ENCODE assay signal across 30 cellular contexts in genomic region chr6:45509426-45509825, GRCh38.
"Had no signal": no experiment of that assay in that cellular context is flagged by ENCODE, and none has a peak within 500 bp of the region (broad histone marks: within the 10 kb centered on the region; RNA-seq: fewer than 3 reads in every experiment).

No MANE protein-coding gene starts in this region.

- H3K9me3 ChIP-seq: neutrophil, psoas muscle, right lobe of liver, sigmoid colon, suprapubic skin, testis, tibial artery, transverse colon, upper lobe of right lung, uterus had no signal

- H3K4me3 ChIP-seq: psoas muscle, right lobe of liver, sigmoid colon, suprapubic skin, testis, tibial artery, transverse colon, upper lobe of right lung, uterus had no signal

- H3K36me3 ChIP-seq: right lobe of liver, sigmoid colon, suprapubic skin, transverse colon, upper lobe of right lung, uterus had no signal

- H3K27me3 Mint-ChIP-seq: naive thymus-derived CD8-positive, alpha-beta T cell; natural killer cell treated with Interleukin-12 subunit alpha and Interleukin-12 subunit beta and Interleukin-15 and Interleukin-18, amount 100 ng/mL, for 72 hours; progenitor cell of endocrine pancreas; stimulated activated memory B cell treated with anti-CD40 and anti-IgM and Interleukin-4, amounts not matched to agents 10 μg/mL and 1 μg/mL and 100 μg/mL, for 72 hours; stimulated activated naive CD8-positive, alpha-beta T cell treated with anti-CD3 and anti-CD28 coated beads, Interleukin-15, amount 100 ng/mL, for 72 hours had no signal

- H3K27me3 ChIP-seq: neutrophil, right lobe of liver, sigmoid colon, suprapubic skin, testis, tibial artery, transverse colon, upper lobe of right lung, uterus had no signal

- DNase-seq: naive thymus-derived CD8-positive, alpha-beta T cell; nephron progenitor cell; nucleus accumbens; posterior cingulate gyrus; psoas muscle; right cardiac atrium; right lobe of liver; sigmoid colon; small intestine; stimulated activated CD4-positive, alpha-beta T cell treated with anti-CD3 and anti-CD28 coated beads, Interleukin-15, amount 100 ng/mL, for 24 hours; stimulated activated CD4-positive, alpha-beta T cell treated with anti-CD3 and anti-CD28 coated beads, Interleukin-2, amount 100 ng/mL, for 24 hours; stimulated activated CD4-positive, alpha-beta T cell treated with anti-CD3 and anti-CD28 coated beads, Interleukin-2, amount 100 ng/mL, for 48 hours; stimulated activated CD4-positive, alpha-beta T cell treated with anti-CD3 and anti-CD28 coated beads, Interleukin-4, amount 100 ng/mL, for 24 hours; stimulated activated naive CD4-positive, alpha-beta T cell; stimulated activated naive CD8-positive, alpha-beta T cell treated with anti-CD3 and anti-CD28 coated beads, Interleukin-15, amount 100 ng/mL, for 72 hours; stimulated activated naive CD8-positive, alpha-beta T cell treated with anti-CD3 and anti-CD28 coated beads, Interleukin-15, Interleukin-2, amounts not matched to agents 100 U/mL and 50 U/mL, for 24 hours; substantia nigra; testis; tibial artery; transverse colon; upper lobe of right lung; uterus had no signal

- H3K36me3 Mint-ChIP-seq: stimulated activated memory B cell treated with anti-CD40 and anti-IgM and Interleukin-4, amounts not matched to agents 10 μg/mL and 1 μg/mL and 100 μg/mL, for 72 hours had no signal

- H3K4me3 Mint-ChIP-seq: naive thymus-derived CD8-positive, alpha-beta T cell; natural killer cell treated with Interleukin-12 subunit alpha and Interleukin-12 subunit beta and Interleukin-15 and Interleukin-18, amount 100 ng/mL, for 72 hours; nephron progenitor cell; neural crest cell; stimulated activated memory B cell treated with anti-CD40 and anti-IgM and Interleukin-4, amounts not matched to agents 10 μg/mL and 1 μg/mL and 100 μg/mL, for 72 hours; stimulated activated naive CD8-positive, alpha-beta T cell treated with anti-CD3 and anti-CD28 coated beads, Interleukin-15, amount 100 ng/mL, for 72 hours; type B pancreatic cell had no signal

- H3K9me3 Mint-ChIP-seq: naive thymus-derived CD8-positive, alpha-beta T cell; natural killer cell treated with Interleukin-12 subunit alpha and Interleukin-12 subunit beta and Interleukin-15 and Interleukin-18, amount 100 ng/mL, for 72 hours; nephron progenitor cell; neural crest cell; stimulated activated memory B cell treated with anti-CD40 and anti-IgM and Interleukin-4, amounts not matched to agents 10 μg/mL and 1 μg/mL and 100 μg/mL, for 72 hours; stimulated activated naive CD8-positive, alpha-beta T cell treated with anti-CD3 and anti-CD28 coated beads, Interleukin-15, amount 100 ng/mL, for 72 hours had no signal

- H3K27ac Mint-ChIP-seq: natural killer cell treated with Interleukin-12 subunit alpha and Interleukin-12 subunit beta and Interleukin-15 and Interleukin-18, amount 100 ng/mL, for 72 hours; nephron progenitor cell; progenitor cell of endocrine pancreas; stimulated activated memory B cell treated with anti-CD40 and anti-IgM and Interleukin-4, amounts not matched to agents 10 μg/mL and 1 μg/mL and 100 μg/mL, for 72 hours; type B pancreatic cell had no signal

- H2AFZ ChIP-seq: parathyroid adenoma had no signal

- H3K9ac ChIP-seq: parathyroid adenoma had no signal

- FAIRE-seq: small intestine had no signal

- ATAC-seq: naive thymus-derived CD8-positive, alpha-beta T cell; natural killer cell treated with Interleukin-12 subunit alpha and Interleukin-12 subunit beta and Interleukin-15 and Interleukin-18, amount 100 ng/mL, for 72 hours; psoas muscle; right cardiac atrium; right lobe of liver; stimulated activated memory B cell treated with anti-CD40 and anti-IgM and Interleukin-4, amounts not matched to agents 10 μg/mL and 1 μg/mL and 100 μg/mL, for 72 hours; stimulated activated naive CD8-positive, alpha-beta T cell treated with anti-CD3 and anti-CD28 coated beads, Interleukin-15, amount 100 ng/mL, for 72 hours; stimulated activated naive CD8-positive, alpha-beta T cell treated with anti-CD3 and anti-CD28 coated beads, Interleukin-15, Interleukin-2, amounts not matched to agents 100 U/mL and 50 U/mL, for 24 hours; upper lobe of right lung had no signal

- H3K79me2 ChIP-seq: parathyroid adenoma had no signal

- H3K4me1 ChIP-seq: parathyroid adenoma, psoas muscle, right lobe of liver, testis, tibial artery, uterus had no signal

- H3K27ac ChIP-seq: neutrophil, parathyroid adenoma, psoas muscle, right lobe of liver, sigmoid colon, suprapubic skin, testis, tibial artery, transverse colon, upper lobe of right lung, uterus had no signal
